20 cellular contexts compared by ENCODE assay signal in the genomic region with DNA sequence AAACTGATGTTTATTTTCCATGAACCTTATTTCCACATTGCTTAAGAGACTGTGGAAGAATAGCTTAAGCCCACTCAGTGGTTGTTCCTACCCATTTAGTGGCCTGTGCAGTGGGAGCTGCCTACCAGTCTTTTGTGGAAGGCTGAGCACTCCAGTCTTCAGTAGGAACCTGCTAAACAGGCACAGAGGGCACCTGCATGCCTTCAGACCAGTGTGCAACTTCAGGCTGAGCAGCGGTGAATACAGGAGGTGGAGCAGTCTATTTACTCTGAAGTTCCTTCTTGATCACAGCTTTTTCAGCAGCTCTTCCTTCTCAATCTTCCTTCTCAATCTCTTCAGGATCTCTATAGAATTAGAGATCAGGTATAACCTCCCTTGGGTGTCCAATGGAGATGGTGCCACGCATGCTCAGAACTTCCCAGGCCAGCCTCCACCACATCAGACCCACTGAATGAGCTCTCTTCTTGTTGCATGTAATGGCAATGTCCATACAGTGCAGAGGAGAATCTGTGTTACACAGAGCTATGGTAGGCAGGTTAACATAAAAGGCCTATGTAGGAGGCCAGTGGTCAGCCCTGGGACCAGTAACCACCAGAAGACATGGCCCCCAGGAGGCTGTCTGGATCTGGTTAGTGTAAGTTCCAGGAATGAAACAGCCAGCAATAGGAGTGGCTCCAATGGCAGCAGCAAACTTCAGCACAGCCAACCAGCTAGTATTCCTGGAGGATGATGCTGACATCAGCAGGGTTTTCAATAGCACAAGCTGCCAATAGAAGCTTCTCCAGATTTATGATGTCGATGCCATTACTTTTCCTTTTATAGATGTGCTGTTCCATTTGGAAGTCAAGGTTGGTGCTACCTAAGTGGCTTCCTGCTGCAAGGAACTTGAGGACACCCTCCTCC.
"Had no signal": no experiment of that assay in that cellular context is flagged by ENCODE, and none has a peak within 500 bp of the region (broad histone marks: within the 10 kb centered on the region; RNA-seq: fewer than 3 reads in every experiment).

No MANE protein-coding gene starts in this region.

- H3K27ac ChIP-seq: esophagus muscularis mucosa, heart right ventricle, psoas muscle, spleen, stomach, thoracic aorta, transverse colon had no signal

- H3K4me1 Mint-ChIP-seq: endodermal cell; naive thymus-derived CD4-positive, alpha-beta T cell had no signal

- H3K9me3 ChIP-seq: esophagus muscularis mucosa, psoas muscle, transverse colon had no signal

- H3K27ac Mint-ChIP-seq: endodermal cell; naive thymus-derived CD4-positive, alpha-beta T cell; nephron progenitor cell had no signal

- H3K4me1 ChIP-seq: esophagus muscularis mucosa, heart right ventricle, psoas muscle, spleen, stomach, transverse colon had no signal

- H3K36me3 ChIP-seq: esophagus muscularis mucosa, heart right ventricle, spleen, stomach, thoracic aorta, transverse colon had no signal

- ATAC-seq: naive thymus-derived CD4-positive, alpha-beta T cell; psoas muscle; sciatic nerve had no signal

- H3K4me3 Mint-ChIP-seq: endodermal cell; naive thymus-derived CD4-positive, alpha-beta T cell; nephron progenitor cell had no signal

- H3K27me3 ChIP-seq: esophagus muscularis mucosa, heart right ventricle, spleen, stomach, transverse colon had no signal

- DNase-seq: cerebellar nuclear complex; effector CD4-positive, alpha-beta T cell; endodermal cell; heart right ventricle; hypothalamus; kidney glomerular epithelial cell; naive thymus-derived CD4-positive, alpha-beta T cell; nephron progenitor cell; psoas muscle; retina; spleen; stimulated activated CD4-positive, alpha-beta T cell treated with anti-CD3 and anti-CD28 coated beads, Interleukin-2, amount 100 ng/mL, for 24 hours; stimulated activated CD4-positive, alpha-beta T cell treated with anti-CD3 and anti-CD28 coated beads, Interleukin-4, amount 100 ng/mL, for 4 hours; stimulated activated naive CD4-positive, alpha-beta T cell; stomach; substantia nigra; transverse colon had no signal

- H3K4me3 ChIP-seq: esophagus muscularis mucosa, heart right ventricle, psoas muscle, spleen, stomach, thoracic aorta, transverse colon had no signal
